In the genomic region with DNA sequence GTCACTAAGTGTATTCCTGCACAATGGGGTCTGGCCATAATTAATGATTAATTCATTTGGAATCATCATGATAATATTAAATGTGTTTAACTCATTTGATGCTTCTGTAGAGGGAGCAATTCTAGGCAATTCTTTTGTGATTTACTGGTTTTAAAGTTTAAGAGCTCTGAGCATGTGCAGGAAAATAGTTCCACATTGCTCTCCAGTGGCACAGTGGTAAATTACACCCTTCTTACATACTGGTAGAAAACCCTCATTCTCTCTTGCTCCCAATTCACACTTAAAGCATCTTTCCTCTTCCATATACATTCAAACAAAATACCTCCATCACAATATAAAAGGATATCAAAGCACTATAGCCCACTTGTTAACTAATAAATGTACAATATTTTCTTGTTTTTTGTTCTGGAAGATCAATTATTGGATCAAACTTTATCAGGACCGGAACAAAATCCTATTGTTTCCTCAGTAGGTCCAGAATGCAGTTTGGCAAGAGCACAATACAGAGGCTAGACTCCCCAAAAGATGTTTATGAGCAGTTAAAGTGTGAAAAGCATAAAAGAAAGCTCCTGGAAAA, we compare ENCODE assay signal across 8 cellular contexts.
DNase-seq lines count a peak whose midpoint lies in the region; ATAC-seq and TF ChIP-seq lines count a peak whose summit lies in the region.

No MANE protein-coding gene starts in this region.

- H3K4me1 Mint-ChIP-seq in neural crest cell: peaks cover 5% of the 10 kb centered on the region
- H3K4me1 Mint-ChIP-seq in effector memory CD8-positive, alpha-beta T cell (ENCODE audit: low read depth in 2 of 2): no peaks in the 10 kb centered on the region

- DNase-seq in AML-193 (lab: John Stamatoyannopoulos, UW): peak; percentile 33 to 40
- peak; percentile 68 for DNase-seq in NCI-H146 treated with DMSO at 0.1 percent for 48 hours (lab: John Stamatoyannopoulos, UW; ENCODE audit: unreplicated experiment)
- peak; percentile 31 for DNase-seq in cerebellar cortex (ENCODE audit: low spot score)
- DNase-seq in neural crest cell (ENCODE audit: low read depth, low spot score): peak; percentile 5
- no peak for DNase-seq in activated CD4-positive, alpha-beta T cell treated with anti-CD3 and anti-CD28 coated beads, Interleukin-2, amount 50 U/mL, for 4 hours
- DNase-seq in KG1 (lab: John Stamatoyannopoulos, UW): no peak
- no peak for DNase-seq in effector memory CD8-positive, alpha-beta T cell

- H3K27ac Mint-ChIP-seq in neural crest cell (ENCODE audit: unreplicated experiment): no peak overlapping the region
- H3K27ac Mint-ChIP-seq in effector memory CD8-positive, alpha-beta T cell: no peak overlapping the region

- ATAC-seq in GM19035 (IDR thresholded peaks at IDR 0.05; ENCODE audit: unreplicated experiment): peak; percentile 78
- ATAC-seq in effector memory CD8-positive, alpha-beta T cell (replicated peaks): no peak

- no peaks in the 10 kb centered on the region for H3K36me3 Mint-ChIP-seq in neural crest cell (ENCODE audit: low read depth)
- H3K36me3 Mint-ChIP-seq in effector memory CD8-positive, alpha-beta T cell (ENCODE audit: insufficient read depth): no peaks in the 10 kb centered on the region

- H3K4me3 Mint-ChIP-seq in neural crest cell: no peak overlapping the region
- no peak overlapping the region for H3K4me3 Mint-ChIP-seq in effector memory CD8-positive, alpha-beta T cell

- H3K27me3 Mint-ChIP-seq in neural crest cell (ENCODE audit: low read depth): no peaks in the 10 kb centered on the region
- H3K27me3 Mint-ChIP-seq in effector memory CD8-positive, alpha-beta T cell: no peaks in the 10 kb centered on the region

- H3K9me3 Mint-ChIP-seq in neural crest cell: no peaks in the 10 kb centered on the region
- H3K9me3 Mint-ChIP-seq in effector memory CD8-positive, alpha-beta T cell: peaks cover 0 to 3% of the 10 kb centered on the region in 2 donors

- TF ChIP-seq CTCF in neural crest cell (conservative IDR thresholded peaks at IDR 0.05): peak; percentile 73

Comparison
In these comparisons a context has a peak if more than half of its experiments do, and no peak if none do; other contexts are left out.
1. DNase-seq: peak in AML-193 (2 of 2), NCI-H146 treated with DMSO at 0.1 percent for 48 hours (single experiment), cerebellar cortex (single experiment) and neural crest cell (single experiment); none in activated CD4-positive, alpha-beta T cell treated with anti-CD3 and anti-CD28 coated beads, Interleukin-2, amount 50 U/mL, for 4 hours (0 of 2), KG1 (single experiment) and effector memory CD8-positive, alpha-beta T cell (0 of 3).